Comparison of ENCODE assay signal across 34 cellular contexts in the genomic region with DNA sequence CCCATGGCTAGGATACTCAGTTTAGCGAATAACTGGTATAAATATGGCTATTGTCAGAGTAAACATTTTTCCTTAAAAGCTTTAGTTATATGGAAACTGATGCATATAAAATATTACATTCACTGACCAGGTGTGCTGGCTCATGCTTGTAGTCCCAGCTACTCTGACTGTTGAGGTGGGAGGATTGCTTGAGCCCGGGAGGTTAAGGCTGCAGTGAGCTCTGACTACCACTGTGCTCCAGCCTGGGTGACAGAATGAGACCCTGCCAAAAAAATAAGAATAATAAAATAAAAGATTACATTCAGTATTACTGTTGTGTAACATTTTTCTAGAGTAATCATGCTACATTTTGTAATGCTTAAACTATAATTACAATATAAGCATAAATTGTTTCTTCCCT.
"Had no signal": no experiment of that assay in that cellular context is flagged by ENCODE, and none has a peak within 500 bp of the region (broad histone marks: within the 10 kb centered on the region; RNA-seq: fewer than 3 reads in every experiment).

No MANE protein-coding gene starts in this region.

- DNase-seq: Karpas-422, Kasumi-1, MG63, MM.1S, MV-4-11, NCI-H1048, NCI-H1092, NCI-H1092 treated with DMSO at 0.1 percent for 48 hours, NCI-H1105, NCI-H1105 treated with DMSO at 0.1 percent for 48 hours, NCI-H1417, NCI-H1417 treated with DMSO at 0.1 percent for 48 hours, NCI-H1436, NCI-H1436 treated with DMSO at 0.1 percent for 48 hours, NCI-H146, NCI-H1694, NCI-H1694 treated with DMSO at 0.1 percent for 48 hours, NCI-H187, NCI-H187 treated with DMSO at 0.1 percent for 48 hours, NCI-H1930, NCI-H2029, NCI-H2029 treated with DMSO at 0.1 percent for 48 hours, NCI-H2081, NCI-H2081 treated with DMSO at 0.1 percent for 48 hours, NCI-H2107, NCI-H2171, NCI-H2171 treated with DMSO at 0.1 percent for 48 hours, NCI-H2227 treated with DMSO at 0.1 percent for 48 hours, NCI-H226, NCI-H345, NCI-H446, NCI-H446 treated with DMSO at 0.1 percent for 48 hours, NCI-H510A, NCI-H510A treated with DMSO at 0.1 percent for 48 hours had no signal

- H3K27me3 ChIP-seq: MG63 had no signal

- H3K4me3 ChIP-seq: MG63 had no signal

- H3K9me3 ChIP-seq: MG63 had no signal

- H3K36me3 ChIP-seq: MG63 had no signal
